ENCODE assay signal across 27 cellular contexts in the genomic region with DNA sequence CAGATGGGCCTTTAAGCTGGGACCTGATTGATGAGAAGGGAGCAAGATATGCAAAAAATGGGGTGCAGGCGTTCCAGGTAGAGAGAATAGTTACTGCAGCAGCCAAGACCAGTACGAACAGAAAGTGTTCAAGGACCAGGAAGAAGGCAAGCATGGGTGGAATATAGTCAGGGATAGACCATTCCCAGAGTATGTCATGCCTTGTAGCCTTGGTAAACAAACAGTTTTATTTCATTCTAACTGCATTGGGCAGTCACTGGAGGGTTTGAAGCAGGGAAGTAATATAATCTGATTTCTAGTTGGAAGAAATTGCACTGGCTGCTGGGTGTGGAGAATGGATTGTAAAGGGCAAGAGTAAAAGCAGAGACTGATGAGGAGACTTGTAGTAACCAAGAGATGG. TPM values are rescaled to one million over a fixed set of nuclear protein-coding genes. Genes with fewer than 3 reads are reported as not detected.
"Had no signal": no experiment of that assay in that cellular context is flagged by ENCODE, and none has a peak within 500 bp of the region (broad histone marks: within the 10 kb centered on the region; RNA-seq: fewer than 3 reads in every experiment).

No MANE protein-coding gene starts in this region.

- ATAC-seq: Panc1, Right ventricle myocardium inferior, T-cell had no signal

- H3K27ac ChIP-seq: brain microvascular endothelial cell, cardiac muscle cell, SK-N-MC had no signal

- H3K9me3 Mint-ChIP-seq: activated B cell treated with CpG ODN at 0.5 μM for 24 hours; activated naive CD4-positive, alpha-beta T cell treated with anti-CD3 and anti-CD28 coated beads for 36 hours; T-cell had no signal

- H3K27me3 ChIP-seq: brain microvascular endothelial cell, cardiac muscle cell, MG63 had no signal

- H3K9me3 ChIP-seq: MG63 had no signal

- H3K4me3 ChIP-seq: cardiac muscle cell, MG63, SK-N-MC had no signal

- H3K4me3 Mint-ChIP-seq: activated B cell treated with CpG ODN at 0.5 μM for 24 hours; activated naive CD4-positive, alpha-beta T cell treated with anti-CD3 and anti-CD28 coated beads for 36 hours; activated naive CD8-positive, alpha-beta T cell; T-cell had no signal

- H3K27ac Mint-ChIP-seq: activated B cell treated with CpG ODN at 0.5 μM for 24 hours; activated naive CD4-positive, alpha-beta T cell treated with anti-CD3 and anti-CD28 coated beads for 36 hours; activated naive CD8-positive, alpha-beta T cell had no signal

- DNase-seq: activated B cell treated with CpG ODN at 0.5 μM for 24 hours; activated CD4-positive, alpha-beta T cell treated with anti-CD3 and anti-CD28 coated beads for 1 hour; activated CD4-positive, alpha-beta T cell treated with anti-CD3 and anti-CD28 coated beads, Interleukin-2, amount 50 U/mL, for 1 hour; activated CD8-positive, alpha-beta memory T cell treated with anti-CD3 and anti-CD28 coated beads for 24 hours; activated gamma-delta T cell; activated naive CD4-positive, alpha-beta T cell treated with anti-CD3 and anti-CD28 coated beads for 36 hours; brain microvascular endothelial cell; MG63; MV-4-11; NCI-H1092 treated with DMSO at 0.1 percent for 48 hours; NCI-H1417 treated with DMSO at 0.1 percent for 48 hours; NCI-H1694; NCI-H2029; NCI-H2107; NCI-H345; NCI-H510A; NCI-H526 treated with DMSO at 0.1 percent for 48 hours; NCI-H82; OCI-M1; RPMI8226; T-cell; T-helper 9 cell had no signal

- H3K27me3 Mint-ChIP-seq: activated B cell treated with CpG ODN at 0.5 μM for 24 hours; activated naive CD8-positive, alpha-beta T cell; T-cell had no signal

RNA-seq across cellular contexts. Expression of gene IL13, which starts 30.5 kb away (rescaled TPM):
- total RNA-seq: cardiac muscle cell, Right ventricle myocardium inferior had no signal
- polyA plus RNA-seq: cardiac muscle cell had no signal

RNA-seq across cellular contexts. Expression of gene IL4, which starts 46.3 kb away (rescaled TPM):
- total RNA-seq: activated B cell treated with CpG ODN at 0.5 μM for 24 hours; activated naive CD4-positive, alpha-beta T cell treated with anti-CD3 and anti-CD28 coated beads for 36 hours; cardiac muscle cell; Right ventricle myocardium inferior had no signal
- polyA plus RNA-seq: cardiac muscle cell had no signal
